15 cellular contexts compared by ENCODE assay signal in genomic region chr7:87510430-87510875, GRCh38. TPM values are rescaled to one million over a fixed set of nuclear protein-coding genes. Genes with fewer than 3 reads are reported as not detected.
DNase-seq lines count a peak whose midpoint lies in the region; FAIRE-seq and TF ChIP-seq lines count a peak whose summit lies in the region.
"Had no signal": no experiment of that assay in that cellular context is flagged by ENCODE, and none has a peak within 500 bp of the region (broad histone marks: within the 10 kb centered on the region; RNA-seq: fewer than 3 reads in every experiment).

No MANE protein-coding gene starts in this region.

- H3K4me2 ChIP-seq in parathyroid adenoma (ENCODE audit: low read length) = peak overlapping the region; percentile 4
- H3K4me2 ChIP-seq: BLaER1 treated with 17β-estradiol and CSF1 and Interleukin-3, amounts not matched to agents 10 nM and 100 nM had no signal

- H3K4me3 ChIP-seq in adrenal gland (no peak overlapping the region), parathyroid adenoma (ENCODE audit: low read depth, low read length) (no peak overlapping the region), prostate gland (no peak overlapping the region)
- H3K4me3 ChIP-seq: BLaER1 treated with 17β-estradiol and CSF1 and Interleukin-3, amounts not matched to agents 10 nM and 100 nM; HAP-1 had no signal

- H3K4me1 ChIP-seq in adrenal gland (replicated peaks in 1 of 2) = peaks cover 11 to 34% of the 10 kb centered on the region in 2 donors
- no peaks in the 10 kb centered on the region for H3K4me1 ChIP-seq in parathyroid adenoma
- no peaks in the 10 kb centered on the region for H3K4me1 ChIP-seq in prostate gland (replicated peaks)
- H3K4me1 ChIP-seq: BLaER1 treated with 17β-estradiol and CSF1 and Interleukin-3, amounts not matched to agents 10 nM and 100 nM; HAP-1 had no signal

- FAIRE-seq in GM19239 (lab: Jason Lieb, UNC) = no peak
- FAIRE-seq: HepG2 had no signal

- H3K36me3 ChIP-seq in adrenal gland (replicated peaks in 1 of 2) (peaks cover 0 to 17% of the 10 kb centered on the region in 2 donors), parathyroid adenoma (ENCODE audit: control insufficient read depth, insufficient read depth, low read length) (no peaks in the 10 kb centered on the region), prostate gland (no peaks in the 10 kb centered on the region)
- H3K36me3 ChIP-seq: BLaER1 treated with 17β-estradiol and CSF1 and Interleukin-3, amounts not matched to agents 10 nM and 100 nM; HAP-1; neutrophil had no signal

- H3K9me3 ChIP-seq in adrenal gland (replicated peaks in 1 of 3) (no peaks in the 10 kb centered on the region), parathyroid adenoma (ENCODE audit: control insufficient read depth, low read length) (no peaks in the 10 kb centered on the region), prostate gland (no peaks in the 10 kb centered on the region)
- H3K9me3 ChIP-seq: BLaER1 treated with 17β-estradiol and CSF1 and Interleukin-3, amounts not matched to agents 10 nM and 100 nM; HAP-1; neutrophil had no signal

- peak overlapping the region; percentile 39 for H2AFZ ChIP-seq in parathyroid adenoma

- intact Hi-C loops in adrenal gland (cut with DNase I) = no loop called here
- intact Hi-C loops in prostate gland (cut with DNase I) = no loop called here

- no peak overlapping the region for H3K9ac ChIP-seq in parathyroid adenoma
- H3K9ac ChIP-seq: BLaER1 treated with 17β-estradiol and CSF1 and Interleukin-3, amounts not matched to agents 10 nM and 100 nM had no signal

- WGBS in adrenal gland, 4 donors = 20 to 67% (median 41%) methylated on average over 1 of the region's 1 CpG
- 83% methylated on average over 1 of the region's 1 CpG for WGBS in prostate gland

- H3K79me2 ChIP-seq in parathyroid adenoma = no peaks in the 10 kb centered on the region

- H3K27ac ChIP-seq in adrenal gland (peak overlapping the region in 3 of 5 donors; percentile 15 to 75 (median 69)), parathyroid adenoma (peak overlapping the region; percentile 0), prostate gland (no peak overlapping the region)
- H3K27ac ChIP-seq: BLaER1 treated with 17β-estradiol and CSF1 and Interleukin-3, amounts not matched to agents 10 nM and 100 nM; neutrophil had no signal

- TF ChIP-seq POLR2A in adrenal gland (IDR thresholded peaks at IDR 0.05) = no peak
- no peak for TF ChIP-seq POLR2A in prostate gland (IDR thresholded peaks at IDR 0.05)

- DNase-seq in HUDEP-2 (lab: John Stamatoyannopoulos, UW; ENCODE audit: unreplicated experiment in 76 of 76) (peak in 47 of 76 experiments; percentile 1 to 84 (median 41)), NCI-H2081 treated with DMSO at 0.1 percent for 48 hours (lab: John Stamatoyannopoulos, UW) (peak; percentile 11), adrenal gland (peak; percentile 39 to 67 (median 49)), GM19239 (ENCODE audit: insufficient read length, low spot score) (no peak), prostate gland (ENCODE audit: low spot score) (no peak)
- DNase-seq in activated CD4-positive, CD25-positive, alpha-beta regulatory T cell treated with anti-CD3 and anti-CD28 coated beads, Interleukin-2, amount 50 U/mL, for 72 hours = no peak
- DNase-seq: activated T-cell treated with anti-CD3 and anti-CD28 coated beads, Interleukin-2, amount 50 U/mL, for 24 hours; EL; T-helper 17 cell had no signal

- TF ChIP-seq CTCF in adrenal gland (IDR thresholded peaks at IDR 0.05) (no peak), parathyroid adenoma (IDR thresholded peaks at IDR 0.05) (no peak), prostate gland (IDR thresholded peaks at IDR 0.05) (no peak)

- no peaks in the 10 kb centered on the region for H3K27me3 ChIP-seq in adrenal gland
- H3K27me3 ChIP-seq in parathyroid adenoma (ENCODE audit: control insufficient read depth, insufficient read depth, low read length) = no peaks in the 10 kb centered on the region
- no peaks in the 10 kb centered on the region for H3K27me3 ChIP-seq in prostate gland (replicated peaks; ENCODE audit: insufficient read depth)
- H3K27me3 ChIP-seq: BLaER1 treated with 17β-estradiol and CSF1 and Interleukin-3, amounts not matched to agents 10 nM and 100 nM; neutrophil had no signal

RNA-seq across cellular contexts. Expression of gene ABCB4, which starts 35.0 kb away (rescaled TPM):
- 10 to 100 TPM in 6 of 8 donors, 1 to 10 TPM in 2; 6.8 to 62.6 (median 11.9) TPM for total RNA-seq in adrenal gland
- 10 to 100 TPM; 28.6 to 60.9 (median 34.3) TPM for polyA plus RNA-seq in adrenal gland
- total RNA-seq in prostate gland = 1 to 10 TPM in 1 of 2 donors, under 1 TPM in 1; 0.05 to 1.1 TPM
- total RNA-seq: activated CD4-positive, alpha-beta T cell treated with anti-CD3 and anti-CD28 coated beads, Interleukin-2, amount 10 ng/mL, durations not matched to agents 24 days and 14 days had no signal

Comparison
In these comparisons a context has a peak if more than half of its experiments do, and no peak if none do; other contexts are left out.
1. DNase-seq: peak in HUDEP-2 (47 of 76), NCI-H2081 treated with DMSO at 0.1 percent for 48 hours (single experiment) and adrenal gland (7 of 7); none in GM19239 (single experiment), prostate gland (single experiment) and activated CD4-positive, CD25-positive, alpha-beta regulatory T cell treated with anti-CD3 and anti-CD28 coated beads, Interleukin-2, amount 50 U/mL, for 72 hours (single experiment).
2. H3K27ac ChIP-seq: peak in adrenal gland (3 of 5) and parathyroid adenoma (single experiment); none in prostate gland (0 of 2).